ENCODE assay signal across 8 cellular contexts in genomic region chrX:102659790-102660757, GRCh38. TPM values are rescaled to one million over a fixed set of nuclear protein-coding genes. Genes with fewer than 3 reads are reported as not detected.
A peak's percentile ranks its signal among the peaks of the same experiment; 100 is the strongest.
DNase-seq lines count a peak whose midpoint lies in the region; ATAC-seq and TF ChIP-seq lines count a peak whose summit lies in the region.

No MANE protein-coding gene starts in this region.

- intact Hi-C loops in activated CD4-positive, alpha-beta T cell treated with anti-CD3 and anti-CD28 coated beads for 36 hours (cut with DNase I, micrococcal nuclease), result loop anchor here in 1 of 2 experiments (2.0 to 10.0 kb wide), 6 partner anchors 61 to 1245 kb away; partner anchors contain the start of genes ARMCX5, BEX4, GPRASP3 and MORF4L2

- H3K4me3 Mint-ChIP-seq in activated CD4-positive, alpha-beta T cell treated with anti-CD3 and anti-CD28 coated beads for 36 hours, result peak overlapping the region; percentile 87

- peak overlapping the region; percentile 67 for H3K4me3 ChIP-seq in coronary artery

- peak overlapping the region; percentile 92 for H3K27ac Mint-ChIP-seq in activated CD4-positive, alpha-beta T cell treated with anti-CD3 and anti-CD28 coated beads for 36 hours

- peak; percentile 24 for TF ChIP-seq CTCF in GM12873 (IDR thresholded peaks at IDR 0.05; ENCODE audit: insufficient read depth, low read depth, low read length, missing control alignments)
- no peak for TF ChIP-seq CTCF in coronary artery (IDR thresholded peaks at IDR 0.05)

- H3K4me1 Mint-ChIP-seq in activated CD4-positive, alpha-beta T cell treated with anti-CD3 and anti-CD28 coated beads for 36 hours, result peaks cover 23% of the 10 kb centered on the region

- POLR2A ChIA-PET in activated CD4-positive, alpha-beta T cell treated with anti-CD3 and anti-CD28 coated beads for 36 hours (lab: Charles Lee), result interaction anchor here (0.6 kb wide), 1 partner anchor 108 kb away, joined by 3 read pairs; no protein-coding TSS in a partner anchor

- H3K27ac ChIP-seq in coronary artery, result peak overlapping the region; percentile 25 to 71

- H3K36me3 Mint-ChIP-seq in activated CD4-positive, alpha-beta T cell treated with anti-CD3 and anti-CD28 coated beads for 36 hours (ENCODE audit: low read depth), result peaks cover 25% of the 10 kb centered on the region

- peak; percentile 12 for DNase-seq in NCI-H2029 treated with DMSO at 0.1 percent for 48 hours (lab: John Stamatoyannopoulos, UW)
- DNase-seq in activated CD4-positive, alpha-beta T cell treated with anti-CD3 and anti-CD28 coated beads for 36 hours, result peak; percentile 91
- peak; percentile 88 for DNase-seq in coronary artery (ENCODE audit: low spot score)
- peak; percentile 89 for DNase-seq in left lobe of liver (ENCODE audit: low spot score)
- DNase-seq in stimulated activated CD4-positive, alpha-beta T cell treated with anti-CD3 and anti-CD28 coated beads, Interleukin-1b, Interleukin-23, amount 100 ng/mL, for 4 hours (ENCODE audit: low read depth in 2 of 2), result peak; percentile 66 to 79
- no peak for DNase-seq in SW480 (ENCODE audit: low spot score)

- CTCF ChIA-PET in activated CD4-positive, alpha-beta T cell treated with anti-CD3 and anti-CD28 coated beads for 36 hours (lab: Charles Lee), result no interaction called here

- peaks cover 4% of the 10 kb centered on the region for H3K9me3 Mint-ChIP-seq in activated CD4-positive, alpha-beta T cell treated with anti-CD3 and anti-CD28 coated beads for 36 hours (ENCODE audit: low read depth)

- ATAC-seq in HG02678 (IDR thresholded peaks at IDR 0.05; ENCODE audit: unreplicated experiment) (peak; percentile 98), left lobe of liver (peak; percentile 95)
- peak; percentile 99 for ATAC-seq in activated CD4-positive, alpha-beta T cell treated with anti-CD3 and anti-CD28 coated beads for 36 hours

- no peaks in the 10 kb centered on the region for H3K27me3 Mint-ChIP-seq in activated CD4-positive, alpha-beta T cell treated with anti-CD3 and anti-CD28 coated beads for 36 hours

RNA-seq across cellular contexts. Expression of gene GPRASP1, which starts 8.8 kb away (rescaled TPM):
- 1 to 10 TPM; 4.2 to 5.1 TPM for total RNA-seq in activated CD4-positive, alpha-beta T cell treated with anti-CD3 and anti-CD28 coated beads for 36 hours
- 1.4 TPM for total RNA-seq in left lobe of liver

RNA-seq across cellular contexts. Expression of gene GPRASP2, which starts 52.2 kb away (rescaled TPM):
- total RNA-seq in activated CD4-positive, alpha-beta T cell treated with anti-CD3 and anti-CD28 coated beads for 36 hours, result 1 to 10 TPM; 1.3 to 2.1 TPM
- 5.5 TPM for total RNA-seq in left lobe of liver
